16 cellular contexts compared by ENCODE assay signal in the genomic region with DNA sequence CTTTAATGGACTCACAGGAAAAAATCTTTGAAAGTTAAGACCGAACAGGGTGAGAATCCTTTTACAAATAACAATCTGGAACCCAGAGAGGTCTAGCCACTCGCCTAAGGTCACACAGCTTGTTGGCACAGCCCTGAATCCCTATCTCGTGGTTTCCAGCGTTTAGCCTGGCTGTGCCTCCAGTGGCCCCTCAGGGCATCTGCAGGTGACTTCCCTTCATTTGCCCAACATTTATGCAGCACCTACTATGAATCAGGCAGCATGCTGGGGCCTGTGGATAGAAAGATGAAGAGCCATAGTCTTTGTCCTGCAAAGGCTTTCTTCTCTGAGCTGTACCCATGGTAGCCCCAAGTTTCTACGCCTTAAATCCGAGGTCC. TPM values are rescaled to one million over a fixed set of nuclear protein-coding genes. Genes with fewer than 3 reads are reported as not detected.
DNase-seq lines count a peak whose midpoint lies in the region; TF ChIP-seq lines count a peak whose summit lies in the region.
"Had no signal": no experiment of that assay in that cellular context is flagged by ENCODE, and none has a peak within 500 bp of the region (broad histone marks: within the 10 kb centered on the region; RNA-seq: fewer than 3 reads in every experiment).

No MANE protein-coding gene starts in this region.

- no peaks in the 10 kb centered on the region for H3K9me3 Mint-ChIP-seq in T-helper 2 cell treated with Interferon-gamma antibody and Interleukin-4, amounts not matched to agents 5 μg/mL and 100 μg/mL, for 36 hours

- DNase-seq in stimulated activated CD4-positive, alpha-beta T cell treated with anti-CD3 and anti-CD28 coated beads, Interleukin-15, amount 100 ng/mL, for 24 hours, result peak; percentile 22
- no peak for DNase-seq in stimulated activated CD4-positive, alpha-beta T cell treated with anti-CD3 and anti-CD28 coated beads, Interleukin-4, amount 100 ng/mL, for 24 hours
- DNase-seq in NCI-H69 (lab: John Stamatoyannopoulos, UW) (peak; percentile 73), epithelial cell of esophagus (ENCODE audit: low read depth) (peak; percentile 72), T-helper 2 cell (no peak), NCI-H345 treated with DMSO at 0.1 percent for 48 hours (lab: John Stamatoyannopoulos, UW; ENCODE audit: unreplicated experiment) (no peak), lower leg skin (ENCODE audit: low spot score in 2 of 2) (no peak)
- DNase-seq in T-helper 2 cell treated with Interferon-gamma antibody and Interleukin-4, amounts not matched to agents 5 μg/mL and 100 μg/mL, for 36 hours (ENCODE audit: low spot score), result no peak
- DNase-seq: activated CD4-positive, alpha-beta T cell treated with anti-CD3 and anti-CD28 coated beads, Interleukin-2, amount 50 U/mL, for 4 hours; activated naive CD8-positive, alpha-beta T cell treated with anti-CD3 and anti-CD28 coated beads, Interleukin-2, amount 10 ng/mL, durations not matched to agents 7 days and 5 days; Caco-2; NCI-H510A treated with DMSO at 0.1 percent for 48 hours had no signal

- H3K4me3 Mint-ChIP-seq in T-helper 2 cell treated with Interferon-gamma antibody and Interleukin-4, amounts not matched to agents 5 μg/mL and 100 μg/mL, for 36 hours, result no peak overlapping the region

- H3K27me3 Mint-ChIP-seq in T-helper 2 cell treated with Interferon-gamma antibody and Interleukin-4, amounts not matched to agents 5 μg/mL and 100 μg/mL, for 36 hours (ENCODE audit: low read depth), result peaks cover 95% of the 10 kb centered on the region

- H3K36me3 Mint-ChIP-seq in T-helper 2 cell treated with Interferon-gamma antibody and Interleukin-4, amounts not matched to agents 5 μg/mL and 100 μg/mL, for 36 hours (ENCODE audit: low read depth), result peaks cover 4% of the 10 kb centered on the region

- WGBS in lower leg skin, 2 donors, result 2 to 10% methylated on average over 6 of the region's 6 CpGs

- H3K4me3 ChIP-seq in epithelial cell of esophagus (ENCODE audit: low read length) (no peak overlapping the region), lower leg skin (ENCODE audit: low read depth, poor library complexity, severe bottlenecking) (no peak overlapping the region)
- H3K4me3 ChIP-seq: lung had no signal

- TF ChIP-seq CTCF in epithelial cell of esophagus (IDR thresholded peaks at IDR 0.05; ENCODE audit: insufficient read depth, low read depth, low read length, missing control alignments), result no peak
- TF ChIP-seq CTCF in lower leg skin (IDR thresholded peaks at IDR 0.05), result no peak

- TF ChIP-seq POLR2A in lower leg skin (IDR thresholded peaks at IDR 0.05), result no peak

- H3K27ac Mint-ChIP-seq in T-helper 2 cell treated with Interferon-gamma antibody and Interleukin-4, amounts not matched to agents 5 μg/mL and 100 μg/mL, for 36 hours, result no peak overlapping the region

- H3K4me1 Mint-ChIP-seq in T-helper 2 cell treated with Interferon-gamma antibody and Interleukin-4, amounts not matched to agents 5 μg/mL and 100 μg/mL, for 36 hours (ENCODE audit: low read depth), result peaks cover 16% of the 10 kb centered on the region

- intact Hi-C loops in lower leg skin (cut with DNase I; ENCODE audit: low total_unique reads), result no loop called here

RNA-seq across cellular contexts. Expression of a gene that starts 2.6 kb away (rescaled TPM):
- not detected for total RNA-seq in lower leg skin
- total RNA-seq: activated naive CD8-positive, alpha-beta T cell treated with anti-CD3 and anti-CD28 coated beads, Interleukin-2, amount 10 ng/mL, durations not matched to agents 7 days and 5 days; glomerular endothelial cell; LHCN-M2; lung; osteocyte had no signal

Comparison
In these comparisons a context has a peak if more than half of its experiments do, and no peak if none do; other contexts are left out.
1. DNase-seq: peak in stimulated activated CD4-positive, alpha-beta T cell treated with anti-CD3 and anti-CD28 coated beads, Interleukin-15, amount 100 ng/mL, for 24 hours (single experiment), NCI-H69 (single experiment) and epithelial cell of esophagus (single experiment); none in stimulated activated CD4-positive, alpha-beta T cell treated with anti-CD3 and anti-CD28 coated beads, Interleukin-4, amount 100 ng/mL, for 24 hours (single experiment), T-helper 2 cell (0 of 5), NCI-H345 treated with DMSO at 0.1 percent for 48 hours (single experiment), T-helper 2 cell treated with Interferon-gamma antibody and Interleukin-4, amounts not matched to agents 5 μg/mL and 100 μg/mL, for 36 hours (single experiment) and lower leg skin (0 of 2).